In the genomic region with DNA sequence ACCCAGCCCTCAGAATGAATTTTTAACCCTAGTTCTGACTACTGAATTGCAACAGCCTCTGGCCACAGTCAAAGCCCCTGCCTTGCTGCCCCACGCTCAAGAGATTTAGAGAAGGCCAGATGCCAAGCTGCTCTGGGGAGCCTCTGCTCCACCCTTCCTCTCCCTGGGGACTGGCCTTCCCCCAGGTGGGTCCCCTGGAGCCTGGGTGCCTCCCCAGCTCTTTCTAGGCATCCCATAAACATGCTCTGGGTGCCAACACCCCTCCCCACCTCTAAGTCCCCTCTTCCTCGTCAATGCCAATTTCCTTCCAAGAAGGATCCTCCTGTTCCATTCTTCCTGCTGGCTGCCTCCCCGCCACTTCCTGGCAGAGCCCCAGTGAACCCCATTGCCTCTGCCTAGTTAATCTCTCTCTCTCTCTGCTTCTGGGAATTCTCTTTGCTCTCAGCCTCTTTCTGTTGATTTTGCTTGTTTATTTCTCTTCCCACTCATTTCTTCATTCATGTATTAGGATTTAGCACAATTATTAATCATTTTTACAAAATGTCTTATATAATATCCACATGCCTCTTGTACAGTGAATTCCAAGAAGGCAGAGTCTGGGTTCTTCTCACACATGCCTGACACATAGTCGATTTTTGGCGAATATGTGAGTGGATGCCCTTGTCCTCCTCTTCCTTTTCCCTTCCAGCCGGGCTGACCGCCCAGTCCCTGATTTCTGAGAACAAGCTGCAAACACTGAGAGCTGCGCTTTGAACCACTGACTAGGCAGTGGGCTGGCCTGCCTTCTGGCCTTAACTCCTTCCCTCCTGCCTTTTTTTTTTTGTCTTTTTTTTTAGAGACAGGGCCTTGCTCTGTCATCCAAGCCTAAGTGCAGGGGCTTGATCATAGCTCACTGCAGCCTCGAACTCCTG, we compare ENCODE assay signal across 12 cellular contexts. TPM values are rescaled to one million over a fixed set of nuclear protein-coding genes. Genes with fewer than 3 reads are reported as not detected.
DNase-seq lines count a peak whose midpoint lies in the region; ATAC-seq and TF ChIP-seq lines count a peak whose summit lies in the region.
"Had no signal": no experiment of that assay in that cellular context is flagged by ENCODE, and none has a peak within 500 bp of the region (broad histone marks: within the 10 kb centered on the region; RNA-seq: fewer than 3 reads in every experiment).

No MANE protein-coding gene starts in this region.

- H3K4me3 Mint-ChIP-seq in nephron progenitor cell (peak overlapping the region; percentile 6), type B pancreatic cell (no peak overlapping the region)
- H3K4me3 Mint-ChIP-seq: stimulated activated naive B cell treated with anti-CD40 and anti-IgM and Interleukin-4, amounts not matched to agents 10 μg/mL and 1 μg/mL and 100 μg/mL, for 72 hours; T-helper 2 cell treated with Interferon-gamma antibody and Interleukin-4, amounts not matched to agents 5 μg/mL and 100 μg/mL, for 36 hours had no signal

- H3K36me3 ChIP-seq in gastroesophageal sphincter (peaks cover 0 to 25% of the 10 kb centered on the region in 2 donors), mucosa of descending colon (ENCODE audit: low read depth) (no peaks in the 10 kb centered on the region)

- peak overlapping the region in 3 of 4 donors; percentile 2 to 70 (median 63) for H3K27ac ChIP-seq in gastroesophageal sphincter

- whole genome bisulfite sequencing in gastroesophageal sphincter (ENCODE audit: low coverage in 1 of 2), 2 donors, result 22 to 31% methylated on average over 7 to 8 of the region's 9 CpGs

- H3K9me3 ChIP-seq in gastroesophageal sphincter (no peaks in the 10 kb centered on the region), mucosa of descending colon (no peaks in the 10 kb centered on the region)

- peaks cover 0 to 42% (median 21%) of the 10 kb centered on the region in 3 donors for H3K4me1 ChIP-seq in gastroesophageal sphincter
- H3K4me1 ChIP-seq in mucosa of descending colon (ENCODE audit: low read depth), result peaks cover 9% of the 10 kb centered on the region

- H3K4me3 ChIP-seq in gastroesophageal sphincter, result no peak overlapping the region
- H3K4me3 ChIP-seq in mucosa of descending colon, result no peak overlapping the region

- peaks cover 49% of the 10 kb centered on the region for H3K4me1 Mint-ChIP-seq in nephron progenitor cell
- H3K4me1 Mint-ChIP-seq in type B pancreatic cell (ENCODE audit: unreplicated experiment), result peaks cover 25% of the 10 kb centered on the region

- H3K27me3 ChIP-seq in gastroesophageal sphincter, result no peaks in the 10 kb centered on the region

- TF ChIP-seq CTCF in gastroesophageal sphincter (IDR thresholded peaks at IDR 0.05), result no peak
- no peak for TF ChIP-seq CTCF in nephron progenitor cell (IDR thresholded peaks at IDR 0.05)
- no peak for TF ChIP-seq CTCF in type B pancreatic cell (conservative IDR thresholded peaks at IDR 0.05)
- no peak for TF ChIP-seq CTCF in mucosa of descending colon (IDR thresholded peaks at IDR 0.05)

- H3K27ac Mint-ChIP-seq in nephron progenitor cell (peak overlapping the region; percentile 61), type B pancreatic cell (peak overlapping the region; percentile 8)
- H3K27ac Mint-ChIP-seq: stimulated activated naive B cell treated with anti-CD40 and anti-IgM and Interleukin-4, amounts not matched to agents 10 μg/mL and 1 μg/mL and 100 μg/mL, for 72 hours; T-helper 2 cell treated with Interferon-gamma antibody and Interleukin-4, amounts not matched to agents 5 μg/mL and 100 μg/mL, for 36 hours had no signal

- no peaks in the 10 kb centered on the region for H3K9me3 Mint-ChIP-seq in nephron progenitor cell
- no peaks in the 10 kb centered on the region for H3K9me3 Mint-ChIP-seq in type B pancreatic cell
- H3K9me3 Mint-ChIP-seq: stimulated activated naive B cell treated with anti-CD40 and anti-IgM and Interleukin-4, amounts not matched to agents 10 μg/mL and 1 μg/mL and 100 μg/mL, for 72 hours; T-helper 2 cell treated with Interferon-gamma antibody and Interleukin-4, amounts not matched to agents 5 μg/mL and 100 μg/mL, for 36 hours had no signal

- H3K27me3 Mint-ChIP-seq in nephron progenitor cell (ENCODE audit: low read depth, poor library complexity) (peaks cover 6% of the 10 kb centered on the region), type B pancreatic cell (no peaks in the 10 kb centered on the region)
- H3K27me3 Mint-ChIP-seq: stimulated activated naive B cell treated with anti-CD40 and anti-IgM and Interleukin-4, amounts not matched to agents 10 μg/mL and 1 μg/mL and 100 μg/mL, for 72 hours had no signal

- intact Hi-C loops in mucosa of descending colon (cut with DNase I, micrococcal nuclease), result no loop called here

- DNase-seq in amygdala (lab: John Stamatoyannopoulos, UW) (peak in 46 of 56 donors; percentile 7 to 73 (median 36)), nephron progenitor cell (no peak), type B pancreatic cell (ENCODE audit: extremely low spot score, unreplicated experiment) (no peak), NCI-H1092 (lab: John Stamatoyannopoulos, UW) (no peak), mucosa of descending colon (no peak)
- DNase-seq in activated CD4-positive, alpha-beta T cell treated with anti-CD3 and anti-CD28 coated beads for 48 hours, result no peak
- DNase-seq in activated effector memory CD4-positive, alpha-beta T cell treated with anti-CD3 and anti-CD28 coated beads, Interleukin-2, amount 50 U/mL, for 16 hours, result no peak
- DNase-seq: dermis blood vessel endothelial cell; DMS79 treated with DMSO at 0.1 percent for 48 hours; stimulated activated naive B cell treated with anti-CD40 and anti-IgM and Interleukin-4, amounts not matched to agents 10 μg/mL and 1 μg/mL and 100 μg/mL, for 72 hours had no signal

- TF ChIP-seq POLR2A in gastroesophageal sphincter (IDR thresholded peaks at IDR 0.05), result no peak

- no peak for TF ChIP-seq EP300 in gastroesophageal sphincter (IDR thresholded peaks at IDR 0.05)

- H3K36me3 Mint-ChIP-seq in nephron progenitor cell (ENCODE audit: low read depth) (peaks cover 18% of the 10 kb centered on the region), type B pancreatic cell (peaks cover 8% of the 10 kb centered on the region)

- ATAC-seq in gastroesophageal sphincter, result peak; percentile 44
- no peak for ATAC-seq in mucosa of descending colon
- ATAC-seq: stimulated activated naive B cell treated with anti-CD40 and anti-IgM and Interleukin-4, amounts not matched to agents 10 μg/mL and 1 μg/mL and 100 μg/mL, for 72 hours had no signal

RNA-seq across cellular contexts. Expression of a gene that starts 17.5 kb away (rescaled TPM):
- 10 to 100 TPM; 54.3 to 78.6 (median 64.9) TPM for total RNA-seq in gastroesophageal sphincter
- total RNA-seq in type B pancreatic cell (ENCODE audit: low replicate concordance), result 137 and 155 TPM in 2 replicates
- 100 to 1,000 TPM; 102 to 178 (median 154) TPM for total RNA-seq in mucosa of descending colon

RNA-seq across cellular contexts. Expression of a gene that starts 17.9 kb away (rescaled TPM):
- total RNA-seq in gastroesophageal sphincter (10 to 100 TPM; 10.6 to 26.5 (median 17.1) TPM), type B pancreatic cell (ENCODE audit: low replicate concordance) (19.0 and 19.2 TPM in 2 replicates), mucosa of descending colon (10 to 100 TPM; 12.3 to 19.5 (median 16.1) TPM)

RNA-seq across cellular contexts. Expression of a gene that starts 53.4 kb away (rescaled TPM):
- total RNA-seq in gastroesophageal sphincter, result 10 to 100 TPM; 19.6 to 35.8 (median 28.5) TPM
- total RNA-seq in type B pancreatic cell (ENCODE audit: low replicate concordance), result 47.6 and 58.4 TPM in 2 replicates
- 10 to 100 TPM; 61.3 to 81.0 (median 63.5) TPM for total RNA-seq in mucosa of descending colon

Comparison
In these comparisons a context has a peak if more than half of its experiments do, and no peak if none do; other contexts are left out.
1. DNase-seq: peak in amygdala (46 of 56); none in nephron progenitor cell (single experiment), type B pancreatic cell (single experiment), NCI-H1092 (single experiment), activated CD4-positive, alpha-beta T cell treated with anti-CD3 and anti-CD28 coated beads for 48 hours (single experiment), activated effector memory CD4-positive, alpha-beta T cell treated with anti-CD3 and anti-CD28 coated beads, Interleukin-2, amount 50 U/mL, for 16 hours (single experiment) and mucosa of descending colon (0 of 3).